In the genomic region with DNA sequence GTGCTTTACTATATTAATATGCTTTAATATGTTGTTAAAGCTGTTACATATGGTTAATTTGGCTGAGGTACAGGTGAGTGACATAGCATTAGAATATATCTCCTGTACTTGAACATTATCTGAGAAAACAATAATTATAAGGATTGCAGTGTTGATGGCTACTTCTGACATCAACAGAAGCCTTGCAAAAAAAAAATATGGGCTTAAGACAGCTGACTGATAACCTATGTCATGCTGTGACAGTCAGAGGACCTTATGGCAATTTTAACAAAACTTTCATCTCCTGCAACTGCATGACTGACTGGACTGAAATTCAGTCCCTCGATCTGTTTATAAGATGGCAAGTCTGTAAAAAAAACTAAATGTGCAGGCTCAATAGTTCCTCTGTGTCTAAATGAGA, we compare ENCODE assay signal across 22 cellular contexts. TPM values are rescaled to one million over a fixed set of nuclear protein-coding genes. Genes with fewer than 3 reads are reported as not detected.
"Had no signal": no experiment of that assay in that cellular context is flagged by ENCODE, and none has a peak within 500 bp of the region (broad histone marks: within the 10 kb centered on the region; RNA-seq: fewer than 3 reads in every experiment).

No MANE protein-coding gene starts in this region.

- H3K4me1 Mint-ChIP-seq: T-cell had no signal

- FAIRE-seq: RCC 7860 had no signal

- H3K27me3 Mint-ChIP-seq: T-cell had no signal

- H3K27ac ChIP-seq: SJSA1, SK-N-MC had no signal

- H3K27me3 ChIP-seq: SJSA1 had no signal

- H3K9me3 ChIP-seq: SJSA1 had no signal

- ATAC-seq: T-cell had no signal

- H3K4me3 ChIP-seq: SJSA1, SK-N-MC had no signal

- H3K36me3 Mint-ChIP-seq: T-cell had no signal

- DNase-seq: Karpas-422, KG1, NCI-H1048, NCI-H1105, NCI-H1436 treated with DMSO at 0.1 percent for 48 hours, NCI-H1694, NCI-H187 treated with DMSO at 0.1 percent for 48 hours, NCI-H2029 treated with DMSO at 0.1 percent for 48 hours, NCI-H2171 treated with DMSO at 0.1 percent for 48 hours, NCI-H345, NCI-H524, NCI-H526 treated with DMSO at 0.1 percent for 48 hours, NCI-H748 treated with DMSO at 0.1 percent for 48 hours, Right ventricle myocardium superior, RPMI8226, SIG-M5, T-cell had no signal

- H3K36me3 ChIP-seq: SJSA1 had no signal

- H3K27ac Mint-ChIP-seq: T-cell had no signal

- H3K4me3 Mint-ChIP-seq: T-cell had no signal

RNA-seq across cellular contexts. Expression of gene TBX18, which starts 27.5 kb away (rescaled TPM):
- total RNA-seq: HT-29, M059J, T-cell had no signal
